In the genomic region with DNA sequence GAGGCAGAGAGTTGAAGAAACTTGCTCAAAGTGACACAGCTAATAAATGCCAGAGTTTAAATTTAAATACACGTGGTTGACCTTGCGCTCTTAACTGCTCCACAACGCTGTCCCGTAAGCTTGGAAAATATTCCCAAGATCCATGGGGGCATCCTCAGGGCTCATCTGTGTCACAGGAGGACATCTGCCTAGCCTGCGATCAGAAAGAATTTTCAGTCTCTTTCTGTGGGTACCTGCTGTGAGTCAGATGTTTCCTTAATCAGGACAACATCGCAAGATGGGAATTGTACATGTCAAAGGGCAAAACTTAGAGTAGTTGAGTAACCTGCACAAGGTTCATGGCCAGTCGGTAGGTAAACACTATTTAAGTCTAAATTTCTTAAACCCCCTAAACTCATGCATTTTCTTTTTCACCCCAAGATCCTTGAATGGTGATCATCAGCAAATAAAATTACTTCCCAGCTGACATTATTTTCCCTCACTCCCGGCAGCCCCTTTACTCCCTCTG, we compare ENCODE assay signal across 11 cellular contexts. TPM values are rescaled to one million over a fixed set of nuclear protein-coding genes. Genes with fewer than 3 reads are reported as not detected.
A peak's percentile ranks its signal among the peaks of the same experiment; 100 is the strongest.
DNase-seq lines count a peak whose midpoint lies in the region; ATAC-seq, FAIRE-seq and TF ChIP-seq lines count a peak whose summit lies in the region.
"Had no signal": no experiment of that assay in that cellular context is flagged by ENCODE, and none has a peak within 500 bp of the region (broad histone marks: within the 10 kb centered on the region; RNA-seq: fewer than 3 reads in every experiment).

No MANE protein-coding gene starts in this region.

- no peak overlapping the region for H3K9ac ChIP-seq in HepG2 (ENCODE audit: insufficient read depth, low read depth, low read length)

- ATAC-seq in activated T-cell treated with anti-CD3 and anti-CD28 coated beads, Interleukin-2, amount 50 U/mL, for 72 hours (replicated peaks in 1 of 2) = no peak
- ATAC-seq in activated B cell treated with CpG ODN at 0.5 μM for 24 hours (ENCODE audit: low read depth) (no peak), HepG2 (no peak), GM18861 (IDR thresholded peaks at IDR 0.05; ENCODE audit: unreplicated experiment) (no peak), HG02678 (IDR thresholded peaks at IDR 0.05; ENCODE audit: unreplicated experiment) (no peak), GM18505 (IDR thresholded peaks at IDR 0.05; ENCODE audit: unreplicated experiment) (no peak)
- ATAC-seq: SK-N-SH treated with all-trans-retinoic acid at 6 μM for 48 hours had no signal

- H3K4me3 ChIP-seq in HepG2 (replicated peaks in 1 of 3; ENCODE audit: insufficient read depth in 1 of 3, low read depth in 2 of 3, low read length in 3 of 3) = no peak overlapping the region
- H3K4me3 ChIP-seq in stomach = peak overlapping the region; percentile 82 to 92 (median 83)

- H3K27ac ChIP-seq in HepG2 (ENCODE audit: extremely low read length, insufficient read depth, low read length) = no peak overlapping the region
- peak overlapping the region in 4 of 5 donors; percentile 88 to 95 (median 92) for H3K27ac ChIP-seq in stomach

- no peak overlapping the region for H3K27ac Mint-ChIP-seq in activated T-cell treated with anti-CD3 and anti-CD28 coated beads, Interleukin-2, amount 50 U/mL, for 72 hours
- no peak overlapping the region for H3K27ac Mint-ChIP-seq in activated B cell treated with CpG ODN at 0.5 μM for 24 hours

- TF ChIP-seq EP300 in HepG2 (IDR thresholded peaks at IDR 0.05; ENCODE audit: low read depth in 2 of 2, low read length in 2 of 2) (no peak), HepG2 (CRISPR knock-in tag; IDR thresholded peaks at IDR 0.05; ENCODE audit: borderline replicate concordance) (no peak), stomach (IDR thresholded peaks at IDR 0.05) (no peak)

- no peak overlapping the region for H2AFZ ChIP-seq in HepG2 (ENCODE audit: low read length)

- peaks cover 21% of the 10 kb centered on the region for H3K4me1 Mint-ChIP-seq in activated T-cell treated with anti-CD3 and anti-CD28 coated beads, Interleukin-2, amount 50 U/mL, for 72 hours (ENCODE audit: low read depth)
- peaks cover 11% of the 10 kb centered on the region for H3K4me1 Mint-ChIP-seq in activated B cell treated with CpG ODN at 0.5 μM for 24 hours

- H3K4me1 ChIP-seq in HepG2 (ENCODE audit: insufficient read depth, low read length) (peaks cover 19% of the 10 kb centered on the region), stomach (peaks cover 7 to 35% (median 17%) of the 10 kb centered on the region in 4 donors)

- H3K9me3 ChIP-seq in HepG2 (ENCODE audit: low read length) (peaks cover 13% of the 10 kb centered on the region), stomach (peaks cover 0 to 14% (median 5%) of the 10 kb centered on the region in 4 donors)

- peaks cover 19 to 29% of the 10 kb centered on the region in 2 donors for H3K36me3 Mint-ChIP-seq in activated T-cell treated with anti-CD3 and anti-CD28 coated beads, Interleukin-2, amount 50 U/mL, for 72 hours (ENCODE audit: insufficient read depth in 2 of 2)
- peaks cover 15% of the 10 kb centered on the region for H3K36me3 Mint-ChIP-seq in activated B cell treated with CpG ODN at 0.5 μM for 24 hours (ENCODE audit: low read depth)

- 31% methylated on average over 8 of the region's 8 CpGs for WGBS in HepG2 (ENCODE audit: low lambda C conversion rate)
- 62 to 72% (median 68%) methylated on average over 8 of the region's 8 CpGs for WGBS in stomach, 5 donors

- BruUV-seq in HepG2 (replicated peaks; lab: Mats Ljungman, UMichigan) = no TSS peak

- intact Hi-C loops in activated B cell treated with CpG ODN at 0.5 μM for 24 hours (cut with micrococcal nuclease) (no loop called here), HepG2 (cut with micrococcal nuclease; ENCODE audit: unreplicated experiment) (no loop called here), stomach (cut with DNase I; ENCODE audit: low total_unique reads) (no loop called here)

- TF ChIP-seq CTCF in activated B cell treated with CpG ODN at 0.5 μM for 24 hours (IDR thresholded peaks at IDR 0.05) = no peak
- no peak for TF ChIP-seq CTCF in HepG2 (CRISPR knock-in tag; IDR thresholded peaks at IDR 0.05)
- TF ChIP-seq CTCF in stomach (IDR thresholded peaks at IDR 0.05) = no peak

- no peaks in the 10 kb centered on the region for H3K79me2 ChIP-seq in HepG2 (ENCODE audit: insufficient read depth, low read length)

- H3K27me3 Mint-ChIP-seq in activated T-cell treated with anti-CD3 and anti-CD28 coated beads, Interleukin-2, amount 50 U/mL, for 72 hours (ENCODE audit: low read depth) = peaks cover 5% of the 10 kb centered on the region
- H3K27me3 Mint-ChIP-seq in activated B cell treated with CpG ODN at 0.5 μM for 24 hours = no peaks in the 10 kb centered on the region

- H3K4me3 Mint-ChIP-seq in activated T-cell treated with anti-CD3 and anti-CD28 coated beads, Interleukin-2, amount 50 U/mL, for 72 hours = peak overlapping the region; percentile 59 to 61
- H3K4me3 Mint-ChIP-seq in activated B cell treated with CpG ODN at 0.5 μM for 24 hours = peak overlapping the region; percentile 64

- H4K20me1 ChIP-seq in HepG2 (ENCODE audit: insufficient read depth, low read length) = no peaks in the 10 kb centered on the region

- peaks cover 4% of the 10 kb centered on the region in 2 donors for H3K9me3 Mint-ChIP-seq in activated T-cell treated with anti-CD3 and anti-CD28 coated beads, Interleukin-2, amount 50 U/mL, for 72 hours
- peaks cover 8% of the 10 kb centered on the region for H3K9me3 Mint-ChIP-seq in activated B cell treated with CpG ODN at 0.5 μM for 24 hours

- H3K36me3 ChIP-seq in HepG2 (replicated peaks in 1 of 2; ENCODE audit: control insufficient read depth in 1 of 2, insufficient read depth in 2 of 2, low read length in 2 of 2) = no peaks in the 10 kb centered on the region
- peaks cover 10 to 38% (median 34%) of the 10 kb centered on the region in 4 donors for H3K36me3 ChIP-seq in stomach

- TF ChIP-seq RAD21 in HepG2 (CRISPR knock-in tag; IDR thresholded peaks at IDR 0.05) = no peak

- H3K4me2 ChIP-seq in HepG2 (ENCODE audit: low read depth, low read length) = no peak overlapping the region

- in situ Hi-C loops in HepG2 (cut with HindIII; ENCODE audit: extremely low pct_ligation_motif_present, low pct_unique_long_range_greater_than_20kb) = no loop called here

- peak; percentile 42 for FAIRE-seq in HepG2 (lab: Jason Lieb, UNC)
- FAIRE-seq: endometrium, islet of Langerhans had no signal

- CTCF ChIA-PET in activated B cell treated with CpG ODN at 0.5 μM for 24 hours (lab: Charles Lee) (no interaction called here), HepG2 (lab: Yijun Ruan, JAX; ENCODE audit: low intra/inter-chr PET ratio, low total read pairs) (no interaction called here)

- no peak for TF ChIP-seq POLR2A in HepG2 (IDR thresholded peaks at IDR 0.05; ENCODE audit: insufficient read depth in 1 of 2, low read depth in 2 of 2, low read length in 2 of 2)
- TF ChIP-seq POLR2A in stomach (IDR thresholded peaks at IDR 0.05) = no peak
- no peak for TF ChIP-seq POLR2A in GM18505 (IDR thresholded peaks at IDR 0.05; ENCODE audit: borderline replicate concordance, extremely low read depth, insufficient read depth, insufficient read length)

- no peak for DNase-seq in activated T-cell treated with anti-CD3 and anti-CD28 coated beads, Interleukin-2, amount 50 U/mL, for 72 hours
- DNase-seq in activated T-cell treated with anti-CD3 and anti-CD28 coated beads, Interleukin-2, amount 50 U/mL, for 1 hour = no peak
- DNase-seq in activated B cell treated with CpG ODN at 0.5 μM for 24 hours (no peak), HepG2 (ENCODE audit: low spot score) (no peak), stomach (no peak)

- POLR2A ChIA-PET in activated B cell treated with CpG ODN at 0.5 μM for 24 hours (lab: Charles Lee) (no interaction called here), HepG2 (lab: Yijun Ruan, JAX) (no interaction called here)

- H3K27me3 ChIP-seq in HepG2 (ENCODE audit: control insufficient read depth in 1 of 2, insufficient read depth in 2 of 2, low read length in 2 of 2) (peaks cover 0 to 31% of the 10 kb centered on the region in 2 experiments; a peak in 3 of 5 replicates), stomach (no peaks in the 10 kb centered on the region)

RNA-seq across cellular contexts. Expression of a gene that starts 1.4 kb away (rescaled TPM):
- total RNA-seq in activated T-cell treated with anti-CD3 and anti-CD28 coated beads, Interleukin-2, amount 50 U/mL, for 72 hours = 10 to 100 TPM in 1 of 2 donors, 1 to 10 TPM in 1; 5.7 to 10.6 TPM
- 1.2 and 1.9 TPM in 2 replicates for total RNA-seq in activated B cell treated with CpG ODN at 0.5 μM for 24 hours
- total RNA-seq in HepG2 (2016; rRNA removed; fragmentation: Illumina TruSeq; extraction: Trizol) = 0.58 and 1.0 TPM in 2 replicates
- 0.10 and 0.35 TPM in 2 replicates for total RNA-seq in HepG2 (2016; cell fraction: cytosol; rRNA removed; fragmentation: Illumina TruSeq; extraction: Trizol; ENCODE audit: low read depth)
- 0.88 and 0.89 TPM in 2 replicates for total RNA-seq in HepG2 (2016; cell fraction: insoluble cytoplasmic fraction; rRNA removed; fragmentation: Illumina TruSeq; extraction: Trizol)
- 0.34 and 0.48 TPM in 2 replicates for total RNA-seq in HepG2 (2016; cell fraction: membrane; rRNA removed; fragmentation: Illumina TruSeq; extraction: Trizol)
- total RNA-seq in HepG2 (2016; cell fraction: nucleus; rRNA removed; fragmentation: Illumina TruSeq; extraction: Trizol) = 0.34 and 0.44 TPM in 2 replicates
- 0.04 and 0.16 TPM in 2 replicates for polyA plus RNA-seq in HepG2 (2011; rRNA removed)
- polyA plus RNA-seq in HepG2 (2011; cell fraction: cytosol; rRNA removed) = 0.05 and 0.08 TPM in 2 replicates
- not detected in 2 replicates for polyA plus RNA-seq in HepG2 (2011; cell fraction: nucleus; rRNA removed)
- 0.20 TPM in 1 of 2 replicates, not detected in the other for polyA plus RNA-seq in HepG2 (2012)
- polyA plus RNA-seq in HepG2 (2016; cell fraction: cytosol; fragmentation: Illumina TruSeq; extraction: Trizol; ENCODE audit: low read depth) = 0.07 and 0.27 TPM in 2 replicates
- polyA plus RNA-seq in HepG2 (2016; cell fraction: insoluble cytoplasmic fraction; fragmentation: Illumina TruSeq; extraction: Trizol; ENCODE audit: low read depth) = 0.84 and 1.0 TPM in 2 replicates
- 0.23 and 0.33 TPM in 2 replicates for polyA plus RNA-seq in HepG2 (2016; cell fraction: membrane; fragmentation: Illumina TruSeq; extraction: Trizol; ENCODE audit: low read depth)
- polyA plus RNA-seq in HepG2 (2016; cell fraction: nucleus; fragmentation: Illumina TruSeq; extraction: Trizol; ENCODE audit: insufficient read depth, low read depth) = 0.55 and 0.74 TPM in 2 replicates
- 0.28 TPM in 1 of 2 replicates, not detected in the other for polyA minus RNA-seq in HepG2 (2011; rRNA and poly(A)+ RNA removed; ENCODE audit: low replicate concordance)
- not detected in 2 replicates for polyA minus RNA-seq in HepG2 (2011; cell fraction: cytosol; rRNA and poly(A)+ RNA removed)
- 0.77 TPM in 1 of 2 replicates, not detected in the other for polyA minus RNA-seq in HepG2 (2011; cell fraction: nucleus; rRNA and poly(A)+ RNA removed)
- total RNA-seq in stomach = 10 to 100 TPM in 1 of 5 donors, 1 to 10 TPM in 4; 2.9 to 11.7 (median 5.8) TPM
- 10 to 100 TPM in 1 of 3 donors, 1 to 10 TPM in 2; 2.4 to 11.3 (median 3.1) TPM for polyA plus RNA-seq in stomach

RNA-seq across cellular contexts. Expression of a gene that starts 13.3 kb away (rescaled TPM):
- total RNA-seq in activated T-cell treated with anti-CD3 and anti-CD28 coated beads, Interleukin-2, amount 50 U/mL, for 72 hours = 10 to 100 TPM in 1 of 2 donors, 1 to 10 TPM in 1; 5.4 to 17.8 TPM
- total RNA-seq in activated B cell treated with CpG ODN at 0.5 μM for 24 hours (0.29 and 0.67 TPM in 2 replicates), HepG2 (2016; rRNA removed; fragmentation: Illumina TruSeq; extraction: Trizol) (0.06 and 0.11 TPM in 2 replicates), stomach (1 to 10 TPM in 2 of 5 donors, under 1 TPM in 1, not detected in 2; 0.45 to 9.2 (median 1.6) TPM)
- total RNA-seq in HepG2 (2016; cell fraction: cytosol; rRNA removed; fragmentation: Illumina TruSeq; extraction: Trizol; ENCODE audit: low read depth) = 0.09 and 0.10 TPM in 2 replicates
- total RNA-seq in HepG2 (2016; cell fraction: insoluble cytoplasmic fraction; rRNA removed; fragmentation: Illumina TruSeq; extraction: Trizol) = not detected in 2 replicates
- total RNA-seq in HepG2 (2016; cell fraction: membrane; rRNA removed; fragmentation: Illumina TruSeq; extraction: Trizol) = not detected in 2 replicates
- 0.25 TPM in 1 of 2 replicates, not detected in the other for total RNA-seq in HepG2 (2016; cell fraction: nucleus; rRNA removed; fragmentation: Illumina TruSeq; extraction: Trizol)
- polyA plus RNA-seq in HepG2 (2011; rRNA removed) (not detected in 2 replicates), stomach (1 to 10 TPM in 2 of 3 donors, under 1 TPM in 1; 0.75 to 1.4 (median 1.4) TPM)
- not detected in 2 replicates for polyA plus RNA-seq in HepG2 (2011; cell fraction: cytosol; rRNA removed)
- polyA plus RNA-seq in HepG2 (2011; cell fraction: nucleus; rRNA removed) = not detected in 2 replicates
- polyA plus RNA-seq in HepG2 (2012) = not detected in 2 replicates
- not detected in 2 replicates for polyA plus RNA-seq in HepG2 (2016; cell fraction: cytosol; fragmentation: Illumina TruSeq; extraction: Trizol; ENCODE audit: low read depth)
- polyA plus RNA-seq in HepG2 (2016; cell fraction: insoluble cytoplasmic fraction; fragmentation: Illumina TruSeq; extraction: Trizol; ENCODE audit: low read depth) = not detected in 2 replicates
- polyA plus RNA-seq in HepG2 (2016; cell fraction: membrane; fragmentation: Illumina TruSeq; extraction: Trizol; ENCODE audit: low read depth) = not detected in 2 replicates
- polyA plus RNA-seq in HepG2 (2016; cell fraction: nucleus; fragmentation: Illumina TruSeq; extraction: Trizol; ENCODE audit: insufficient read depth, low read depth) = not detected in 2 replicates
- 0.04 and 0.09 TPM in 2 replicates for polyA minus RNA-seq in HepG2 (2011; rRNA and poly(A)+ RNA removed; ENCODE audit: low replicate concordance)
- not detected in 2 replicates for polyA minus RNA-seq in HepG2 (2011; cell fraction: cytosol; rRNA and poly(A)+ RNA removed)
- polyA minus RNA-seq in HepG2 (2011; cell fraction: nucleus; rRNA and poly(A)+ RNA removed) = not detected in 2 replicates

RNA-seq across cellular contexts. Expression of a gene that starts 52.9 kb away (rescaled TPM):
- 10 to 100 TPM; 52.1 to 73.9 TPM for total RNA-seq in activated T-cell treated with anti-CD3 and anti-CD28 coated beads, Interleukin-2, amount 50 U/mL, for 72 hours
- total RNA-seq in activated B cell treated with CpG ODN at 0.5 μM for 24 hours (0.56 and 0.89 TPM in 2 replicates), HepG2 (2016; rRNA removed; fragmentation: Illumina TruSeq; extraction: Trizol) (16.5 and 20.8 TPM in 2 replicates), stomach (10 to 100 TPM in 3 of 5 donors, 1 to 10 TPM in 2; 2.3 to 71.4 (median 18.2) TPM)
- total RNA-seq in HepG2 (2016; cell fraction: cytosol; rRNA removed; fragmentation: Illumina TruSeq; extraction: Trizol; ENCODE audit: low read depth) = 12.0 and 16.8 TPM in 2 replicates
- total RNA-seq in HepG2 (2016; cell fraction: insoluble cytoplasmic fraction; rRNA removed; fragmentation: Illumina TruSeq; extraction: Trizol) = 16.0 and 19.8 TPM in 2 replicates
- total RNA-seq in HepG2 (2016; cell fraction: membrane; rRNA removed; fragmentation: Illumina TruSeq; extraction: Trizol) = 19.8 and 25.4 TPM in 2 replicates
- total RNA-seq in HepG2 (2016; cell fraction: nucleus; rRNA removed; fragmentation: Illumina TruSeq; extraction: Trizol) = 21.0 and 24.6 TPM in 2 replicates
- polyA plus RNA-seq in HepG2 (2011; rRNA removed) (13.2 and 13.9 TPM in 2 replicates), stomach (1 to 10 TPM; 1.4 to 2.7 (median 2.0) TPM)
- polyA plus RNA-seq in HepG2 (2011; cell fraction: cytosol; rRNA removed) = 11.3 and 13.1 TPM in 2 replicates
- 14.7 and 16.7 TPM in 2 replicates for polyA plus RNA-seq in HepG2 (2011; cell fraction: nucleus; rRNA removed)
- 3.4 and 4.4 TPM in 2 replicates for polyA plus RNA-seq in HepG2 (2012)
- 6.8 and 7.8 TPM in 2 replicates for polyA plus RNA-seq in HepG2 (2016; cell fraction: cytosol; fragmentation: Illumina TruSeq; extraction: Trizol; ENCODE audit: low read depth)
- polyA plus RNA-seq in HepG2 (2016; cell fraction: insoluble cytoplasmic fraction; fragmentation: Illumina TruSeq; extraction: Trizol; ENCODE audit: low read depth) = 17.5 and 19.7 TPM in 2 replicates
- 10.7 and 11.4 TPM in 2 replicates for polyA plus RNA-seq in HepG2 (2016; cell fraction: membrane; fragmentation: Illumina TruSeq; extraction: Trizol; ENCODE audit: low read depth)
- 15.5 and 16.5 TPM in 2 replicates for polyA plus RNA-seq in HepG2 (2016; cell fraction: nucleus; fragmentation: Illumina TruSeq; extraction: Trizol; ENCODE audit: insufficient read depth, low read depth)
- 0.12 and 37.2 TPM in 2 replicates for polyA minus RNA-seq in HepG2 (2011; rRNA and poly(A)+ RNA removed; ENCODE audit: low replicate concordance)
- polyA minus RNA-seq in HepG2 (2011; cell fraction: cytosol; rRNA and poly(A)+ RNA removed) = 17.1 and 17.7 TPM in 2 replicates
- polyA minus RNA-seq in HepG2 (2011; cell fraction: nucleus; rRNA and poly(A)+ RNA removed) = 29.2 and 36.2 TPM in 2 replicates

Comparison
In these comparisons a context has a peak if more than half of its experiments do, and no peak if none do; other contexts are left out.
1. H3K4me3 ChIP-seq: peak in stomach (4 of 4); none in HepG2 (0 of 3).